ENCODE assay signal across 9 cellular contexts in the genomic region with DNA sequence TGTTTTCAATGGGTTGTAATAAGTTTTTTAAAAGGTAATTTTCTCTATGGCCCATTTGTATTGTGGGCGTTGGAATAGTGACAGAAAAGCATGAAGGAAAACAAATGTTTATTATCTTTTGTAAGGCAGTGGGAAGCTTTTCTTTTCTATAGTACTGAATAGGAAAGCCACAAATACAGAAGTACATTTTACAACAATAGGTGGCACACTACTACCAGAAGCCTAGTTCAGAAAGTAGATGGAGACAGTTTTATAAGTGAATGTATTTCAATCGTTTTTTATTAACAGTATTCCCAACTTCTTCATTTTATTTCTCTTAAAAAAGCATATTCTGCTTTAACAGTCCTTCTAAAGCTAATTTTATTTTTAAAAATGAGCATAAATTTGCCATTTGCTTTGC.
DNase-seq lines count a peak whose midpoint lies in the region; ATAC-seq and TF ChIP-seq lines count a peak whose summit lies in the region.
"Had no signal": no experiment of that assay in that cellular context is flagged by ENCODE, and none has a peak within 500 bp of the region (broad histone marks: within the 10 kb centered on the region; RNA-seq: fewer than 3 reads in every experiment).

No MANE protein-coding gene starts in this region.

- no peaks in the 10 kb centered on the region for H3K9me3 Mint-ChIP-seq in nephron

- ATAC-seq in GM19351 (IDR thresholded peaks at IDR 0.05; ENCODE audit: unreplicated experiment) (no peak), GM21825 (IDR thresholded peaks at IDR 0.05; ENCODE audit: unreplicated experiment) (no peak), HG03469 (IDR thresholded peaks at IDR 0.05; ENCODE audit: unreplicated experiment) (no peak)

- no peak overlapping the region for H3K4me3 Mint-ChIP-seq in nephron

- H3K4me1 Mint-ChIP-seq in nephron: no peaks in the 10 kb centered on the region

- no peaks in the 10 kb centered on the region for H3K36me3 Mint-ChIP-seq in nephron (ENCODE audit: low read depth)

- H3K27ac Mint-ChIP-seq in nephron: peak overlapping the region in 1 of 3 experiments; percentile 9

- TF ChIP-seq CTCF in GM10266 (IDR thresholded peaks at IDR 0.05; ENCODE audit: control insufficient read depth, insufficient read depth, low read depth, missing control alignments): peak; percentile 39
- TF ChIP-seq CTCF in nephron (IDR thresholded peaks at IDR 0.05; ENCODE audit: unreplicated experiment in 3 of 3): peak; percentile 51 to 63 (median 63)

- H3K27me3 Mint-ChIP-seq in nephron (ENCODE audit: low read depth): no peaks in the 10 kb centered on the region

- DNase-seq in GM10266 (ENCODE audit: extremely low spot score): no peak
- DNase-seq in NCI-H1694 treated with DMSO at 0.1 percent for 48 hours (lab: John Stamatoyannopoulos, UW): peak; percentile 4
- peak; percentile 37 for DNase-seq in cerebellum (ENCODE audit: low spot score)
- DNase-seq in NOMO-1 treated with dmso at 0.1 percent for 144 hours (lab: John Stamatoyannopoulos, UW; ENCODE audit: unreplicated experiment): no peak
- DNase-seq: RPMI8226 had no signal

Comparison
In these comparisons a context has a peak if more than half of its experiments do, and no peak if none do; other contexts are left out.
1. DNase-seq: peak in NCI-H1694 treated with DMSO at 0.1 percent for 48 hours (single experiment) and cerebellum (single experiment); none in GM10266 (single experiment) and NOMO-1 treated with dmso at 0.1 percent for 144 hours (single experiment).